19 cellular contexts compared by ENCODE assay signal in the genomic region with DNA sequence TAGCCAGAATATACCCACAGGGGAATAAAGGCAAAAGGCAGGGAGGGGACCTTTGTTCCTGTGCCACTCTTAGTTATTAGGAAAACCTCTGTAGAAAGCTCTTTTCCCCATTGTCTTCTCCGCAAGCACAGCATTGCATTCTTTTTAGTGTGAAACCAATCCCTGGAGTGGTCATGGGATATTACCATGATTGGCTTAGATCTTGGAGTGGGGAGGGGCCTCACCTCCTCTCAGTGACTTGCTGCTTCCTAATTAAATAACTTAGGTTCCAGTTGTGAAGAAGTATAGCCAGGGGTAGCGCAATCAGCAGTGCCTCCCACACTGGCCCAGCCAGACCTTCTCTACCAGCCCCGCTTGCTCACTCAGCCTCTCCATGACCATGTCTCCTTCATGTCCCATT. TPM values are rescaled to one million over a fixed set of nuclear protein-coding genes. Genes with fewer than 3 reads are reported as not detected.
DNase-seq lines count a peak whose midpoint lies in the region; ATAC-seq and TF ChIP-seq lines count a peak whose summit lies in the region.
"Had no signal": no experiment of that assay in that cellular context is flagged by ENCODE, and none has a peak within 500 bp of the region (broad histone marks: within the 10 kb centered on the region; RNA-seq: fewer than 3 reads in every experiment).

No MANE protein-coding gene starts in this region.

- H3K27ac Mint-ChIP-seq in progenitor cell of endocrine pancreas, result peak overlapping the region; percentile 81
- H3K27ac Mint-ChIP-seq: CD8-positive, alpha-beta memory T cell had no signal

- no peak for TF ChIP-seq CTCF in left ventricle myocardium inferior (IDR thresholded peaks at IDR 0.05; ENCODE audit: borderline replicate concordance)
- TF ChIP-seq CTCF in left lung (IDR thresholded peaks at IDR 0.05), result no peak
- TF ChIP-seq CTCF in progenitor cell of endocrine pancreas (IDR thresholded peaks at IDR 0.05; ENCODE audit: unreplicated experiment), result no peak

- no peak overlapping the region for H3K4me3 Mint-ChIP-seq in progenitor cell of endocrine pancreas (ENCODE audit: low read depth)

- no peaks in the 10 kb centered on the region for H3K9me3 ChIP-seq in left ventricle myocardium inferior (replicated peaks)
- H3K9me3 ChIP-seq in left lung, result no peaks in the 10 kb centered on the region

- H3K36me3 ChIP-seq in left ventricle myocardium inferior (no peaks in the 10 kb centered on the region), left lung (no peaks in the 10 kb centered on the region)

- peaks cover 10% of the 10 kb centered on the region for H3K9me3 Mint-ChIP-seq in progenitor cell of endocrine pancreas (ENCODE audit: low read depth)
- H3K9me3 Mint-ChIP-seq: CD8-positive, alpha-beta memory T cell had no signal

- H3K27me3 ChIP-seq in left ventricle myocardium inferior (ENCODE audit: low read depth) (no peaks in the 10 kb centered on the region), left lung (no peaks in the 10 kb centered on the region)

- intact Hi-C loops in left ventricle myocardium inferior (cut with micrococcal nuclease), result no loop called here
- intact Hi-C loops in left ventricle myocardium superior (cut with micrococcal nuclease), result no loop called here
- intact Hi-C loops in left lung (cut with DNase I), result no loop called here

- H3K36me3 Mint-ChIP-seq in progenitor cell of endocrine pancreas (ENCODE audit: insufficient read depth), result no peaks in the 10 kb centered on the region
- H3K36me3 Mint-ChIP-seq: CD8-positive, alpha-beta memory T cell had no signal

- no peak for ATAC-seq in left ventricle myocardium superior
- peak; percentile 22 for ATAC-seq in left lung
- no peak for ATAC-seq in GM18519 (IDR thresholded peaks at IDR 0.05; ENCODE audit: low FRiP score, unreplicated experiment)

- DNase-seq in left ventricle myocardium inferior, result no peak
- no peak for DNase-seq in left ventricle myocardium superior
- no peak for DNase-seq in left lung
- DNase-seq in progenitor cell of endocrine pancreas (ENCODE audit: low spot score, unreplicated experiment), result no peak
- DNase-seq in NCI-H1105 (lab: John Stamatoyannopoulos, UW), result no peak
- no peak for DNase-seq in T-helper 1 cell
- DNase-seq: Calu3; CD8-positive, alpha-beta memory T cell; DMS153; GM23248; HCEC 1CT; NCI-H1694; NCI-H446; NCI-H526; SHP77 treated with DMSO at 0.1 percent for 48 hours had no signal

- H3K4me1 Mint-ChIP-seq in progenitor cell of endocrine pancreas (ENCODE audit: low read depth), result peaks cover 13% of the 10 kb centered on the region
- H3K4me1 Mint-ChIP-seq: CD8-positive, alpha-beta memory T cell had no signal

- H3K27ac ChIP-seq in left ventricle myocardium inferior (replicated peaks) (peak overlapping the region; percentile 80), left lung (peak overlapping the region; percentile 33 to 77)
- H3K27ac ChIP-seq: C4-2B, GM23248, KMS-11, SK-N-MC had no signal

- no peak overlapping the region for H3K4me3 ChIP-seq in left ventricle myocardium inferior
- H3K4me3 ChIP-seq in left lung, result peak overlapping the region in 1 of 2 donors; percentile 16
- H3K4me3 ChIP-seq: GM23248, SK-N-MC had no signal

- H3K4me1 ChIP-seq in left ventricle myocardium inferior (peaks cover 39% of the 10 kb centered on the region), left lung (peaks cover 3 to 30% of the 10 kb centered on the region in 2 donors)

- H3K27me3 Mint-ChIP-seq in progenitor cell of endocrine pancreas, result peaks cover 4% of the 10 kb centered on the region

RNA-seq across cellular contexts. Expression of gene AFF3, which starts 49.9 kb away (rescaled TPM):
- total RNA-seq in left ventricle myocardium inferior (8.0 TPM), left ventricle myocardium superior (10.0 TPM), left lung (10 to 100 TPM; 16.4 to 42.0 TPM), progenitor cell of endocrine pancreas (7.3 and 7.5 TPM in 2 replicates)
- total RNA-seq: Calu3 had no signal
